In the genomic region with DNA sequence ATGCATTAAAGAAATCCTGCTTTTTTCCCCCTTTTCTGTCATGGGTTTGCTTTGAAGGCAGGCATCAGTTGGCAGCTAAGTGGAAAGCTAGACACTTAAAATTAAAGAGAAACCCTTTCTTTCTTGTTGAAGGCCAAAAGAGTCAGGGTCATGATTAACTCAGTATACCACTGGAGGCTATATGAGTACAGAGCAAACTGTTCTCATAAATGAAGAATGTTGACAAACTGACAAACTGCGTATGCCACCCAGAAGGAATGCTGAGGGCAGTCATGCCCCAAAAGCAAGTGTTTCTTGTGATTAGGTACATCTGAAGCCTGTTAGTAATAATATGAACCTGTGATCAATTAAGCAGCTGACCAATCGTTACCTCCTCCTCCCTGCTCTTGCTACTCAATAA, we compare ENCODE assay signal across 20 cellular contexts. TPM values are rescaled to one million over a fixed set of nuclear protein-coding genes. Genes with fewer than 3 reads are reported as not detected.
DNase-seq lines count a peak whose midpoint lies in the region; ATAC-seq, FAIRE-seq and TF ChIP-seq lines count a peak whose summit lies in the region.
"Had no signal": no experiment of that assay in that cellular context is flagged by ENCODE, and none has a peak within 500 bp of the region (broad histone marks: within the 10 kb centered on the region; RNA-seq: fewer than 3 reads in every experiment).

No MANE protein-coding gene starts in this region.

- H2AFZ ChIP-seq in neural progenitor cell (replicated peaks) = peak overlapping the region; percentile 3
- H2AFZ ChIP-seq: GM23338 had no signal

- H3K27me3 Mint-ChIP-seq in neural progenitor cell (ENCODE audit: insufficient read depth, low read depth) = no peaks in the 10 kb centered on the region

- no peak for FAIRE-seq in D721Med (lab: Jason Lieb, UNC)
- FAIRE-seq: GM12891, H54 had no signal

- H3F3A ChIP-seq in neural progenitor cell (ENCODE audit: low read depth) = no peaks in the 10 kb centered on the region

- H3K79me2 ChIP-seq in neural progenitor cell (ENCODE audit: low read depth) = no peaks in the 10 kb centered on the region

- H3K27ac Mint-ChIP-seq in neural progenitor cell = no peak overlapping the region
- H3K27ac Mint-ChIP-seq: CD14-positive monocyte; CD4-positive, alpha-beta memory T cell; GM23338 had no signal

- H3K4me3 Mint-ChIP-seq in neural progenitor cell = no peak overlapping the region
- H3K4me3 Mint-ChIP-seq: CD14-positive monocyte; CD4-positive, alpha-beta memory T cell; GM23338 had no signal

- H3K4me2 ChIP-seq in neural progenitor cell = no peak overlapping the region
- H3K4me2 ChIP-seq: BLaER1, GM23338 had no signal

- H3K4me1 ChIP-seq in adipocyte (ENCODE audit: control insufficient read depth, insufficient read depth, low read length) (peaks cover 14% of the 10 kb centered on the region), neural progenitor cell (no peaks in the 10 kb centered on the region)
- H3K4me1 ChIP-seq: BLaER1 had no signal

- H3K9me3 ChIP-seq in adipocyte (ENCODE audit: control insufficient read depth, low read length) = peaks cover 19% of the 10 kb centered on the region
- H3K9me3 ChIP-seq in neural progenitor cell (ENCODE audit: low read depth) = no peaks in the 10 kb centered on the region
- H3K9me3 ChIP-seq: BLaER1 had no signal

- no peak for ATAC-seq in GM18909 (IDR thresholded peaks at IDR 0.05; ENCODE audit: poor library complexity, unreplicated experiment)
- ATAC-seq: GM23338 had no signal

- no peaks in the 10 kb centered on the region for H3K9me3 Mint-ChIP-seq in neural progenitor cell

- DNase-seq in EL (peak; percentile 3), adipocyte (ENCODE audit: low read depth) (peak; percentile 58), epithelial cell of proximal tubule (ENCODE audit: low read depth) (peak; percentile 23), neural progenitor cell (ENCODE audit: low spot score) (no peak), D721Med (ENCODE audit: insufficient read length, low spot score) (no peak), KG1 (lab: John Stamatoyannopoulos, UW) (no peak), GM19240 (ENCODE audit: insufficient read length, low spot score) (no peak)
- DNase-seq: 8988T; CD4-positive, alpha-beta memory T cell; DMS79 treated with DMSO at 0.1 percent for 48 hours; HCEC 1CT had no signal

- H3K4me1 Mint-ChIP-seq in neural progenitor cell = no peaks in the 10 kb centered on the region
- H3K4me1 Mint-ChIP-seq: CD14-positive monocyte; CD4-positive, alpha-beta memory T cell; GM23338 had no signal

- H3K4me3 ChIP-seq in adipocyte (ENCODE audit: low read length) = no peak overlapping the region
- no peak overlapping the region for H3K4me3 ChIP-seq in epithelial cell of proximal tubule (ENCODE audit: low read depth, low read length)
- no peak overlapping the region for H3K4me3 ChIP-seq in neural progenitor cell
- H3K4me3 ChIP-seq: BLaER1, GM23338 had no signal

- TF ChIP-seq CTCF in epithelial cell of proximal tubule (conservative IDR thresholded peaks at IDR 0.05; ENCODE audit: low read depth, low read length) = no peak
- no peak for TF ChIP-seq CTCF in neural progenitor cell (IDR thresholded peaks at IDR 0.05)
- TF ChIP-seq CTCF in D721Med (IDR thresholded peaks at IDR 0.05; ENCODE audit: insufficient read depth, missing control alignments) = no peak

- H3K27ac ChIP-seq in neural progenitor cell = no peak overlapping the region
- H3K27ac ChIP-seq: BLaER1 had no signal

- H3K27me3 ChIP-seq in adipocyte (replicated peaks; ENCODE audit: control insufficient read depth, insufficient read depth, low read length) (no peaks in the 10 kb centered on the region), neural progenitor cell (no peaks in the 10 kb centered on the region)
- H3K27me3 ChIP-seq: BLaER1 had no signal

- H3K9ac ChIP-seq in adipocyte (ENCODE audit: low read length) (no peak overlapping the region), neural progenitor cell (no peak overlapping the region)
- H3K9ac ChIP-seq: BLaER1 had no signal

- no peaks in the 10 kb centered on the region for H4K20me1 ChIP-seq in neural progenitor cell (ENCODE audit: low read depth)
- H4K20me1 ChIP-seq: BLaER1 had no signal

- no peaks in the 10 kb centered on the region for H3K36me3 Mint-ChIP-seq in neural progenitor cell
- H3K36me3 Mint-ChIP-seq: CD14-positive monocyte; CD4-positive, alpha-beta memory T cell had no signal

- H3K36me3 ChIP-seq in adipocyte (ENCODE audit: control insufficient read depth, insufficient read depth, low read length, severe bottlenecking) (no peaks in the 10 kb centered on the region), neural progenitor cell (no peaks in the 10 kb centered on the region)
- H3K36me3 ChIP-seq: BLaER1 had no signal

RNA-seq across cellular contexts. Expression of a gene that starts 43.6 kb away (rescaled TPM):
- total RNA-seq in epithelial cell of proximal tubule (not detected in 2 replicates), neural progenitor cell (ENCODE audit: low replicate concordance) (0.13 and 0.22 TPM in 2 replicates)
- total RNA-seq: A673; CD4-positive, alpha-beta memory T cell; G401; HT-29 had no signal

Comparison
In these comparisons a context has a peak if more than half of its experiments do, and no peak if none do; other contexts are left out.
1. DNase-seq: peak in EL (single experiment), adipocyte (single experiment) and epithelial cell of proximal tubule (single experiment); none in neural progenitor cell (single experiment), D721Med (single experiment), KG1 (single experiment) and GM19240 (single experiment).